Comparison of ENCODE assay signal across 23 cellular contexts in genomic region chr20:39109933-39110818, GRCh38.
DNase-seq lines count a peak whose midpoint lies in the region; ATAC-seq and TF ChIP-seq lines count a peak whose summit lies in the region.
"Had no signal": no experiment of that assay in that cellular context is flagged by ENCODE, and none has a peak within 500 bp of the region (broad histone marks: within the 10 kb centered on the region; RNA-seq: fewer than 3 reads in every experiment).

No MANE protein-coding gene starts in this region.

- no peak overlapping the region for H3K27ac ChIP-seq in HCT116 (ENCODE audit: low read depth, low read length)
- H3K27ac ChIP-seq: C4-2B, esophagus muscularis mucosa, gastroesophageal sphincter, HL-60, SJCRH30 had no signal

- no peaks in the 10 kb centered on the region for H3K9me2 ChIP-seq in HCT116 (ENCODE audit: insufficient read depth)

- TF ChIP-seq CTCF in HCT116 (IDR thresholded peaks at IDR 0.05 in 2 of 3, conservative IDR thresholded peaks at IDR 0.05 in 1 of 3; ENCODE audit: borderline replicate concordance in 1 of 3, insufficient read depth in 1 of 3, low read depth in 2 of 3, low read length in 2 of 3) (no peak), GM10248 (IDR thresholded peaks at IDR 0.05; ENCODE audit: control extremely low read depth, extremely low read depth, low read depth, missing control alignments) (no peak)

- POLR2A ChIA-PET in HCT116 (lab: Charles Lee) (no interaction called here), GM10248 (lab: Yijun Ruan, JAX) (no interaction called here)

- RAD21 ChIA-PET in HCT116 (lab: Charles Lee; ENCODE audit: low non-redundant PET in 1 of 2, low total read pairs in 2 of 2, uncharacterized antibody in 2 of 2, unreplicated experiment in 2 of 2), result no interaction called here

- H3K9me3 ChIP-seq in HCT116 (ENCODE audit: control insufficient read depth in 1 of 2, insufficient read depth in 1 of 2, low read depth in 1 of 2, low read length in 2 of 2), result no peaks in the 10 kb centered on the region
- H3K9me3 ChIP-seq: SJCRH30 had no signal

- H3K4me1 ChIP-seq in HCT116 (ENCODE audit: control insufficient read depth in 1 of 2, insufficient read depth in 2 of 2, low read length in 2 of 2), result peaks cover 27 to 59% of the 10 kb centered on the region in 2 experiments
- H3K4me1 ChIP-seq: esophagus muscularis mucosa, SJCRH30 had no signal

- H3K4me3 ChIP-seq in HCT116 (replicated peaks in 1 of 2; ENCODE audit: low read depth in 1 of 2, low read length in 2 of 2), result no peak overlapping the region
- H3K4me3 ChIP-seq: esophagus muscularis mucosa, gastroesophageal sphincter, SJCRH30 had no signal

- peak; percentile 15 for DNase-seq in NCI-H2029 treated with DMSO at 0.1 percent for 48 hours (lab: John Stamatoyannopoulos, UW)
- no peak for DNase-seq in NCI-H2029 (lab: John Stamatoyannopoulos, UW)
- no peak for DNase-seq in HCT116 (ENCODE audit: low read depth, low spot score)
- peak; percentile 28 for DNase-seq in NCI-H526 treated with DMSO at 0.1 percent for 48 hours (lab: John Stamatoyannopoulos, UW)
- DNase-seq in kidney tubule cell (ENCODE audit: low spot score), result peak; percentile 5
- no peak for DNase-seq in GM10248 (ENCODE audit: extremely low spot score)
- no peak for DNase-seq in AG08395 (ENCODE audit: low spot score)
- DNase-seq: activated B cell treated with CpG ODN at 0.5 μM for 24 hours; activated CD8-positive, alpha-beta T cell treated with anti-CD3 and anti-CD28 coated beads for 36 hours; activated T-cell treated with anti-CD3 and anti-CD28 coated beads, Interleukin-2, amount 50 U/mL, for 4 hours; effector CD8-positive, alpha-beta T cell; IMR-90; left cardiac atrium; midbrain; MM.1S; SJCRH30; small intestine; stimulated activated CD4-positive, alpha-beta T cell treated with anti-CD3 and anti-CD28 coated beads, Interleukin-4, amount 100 ng/mL, for 1 hour had no signal

- H2AFZ ChIP-seq in HCT116 (ENCODE audit: low read depth, low read length, poor library complexity, severe bottlenecking), result peak overlapping the region; percentile 67

- H4K20me1 ChIP-seq in HCT116 (ENCODE audit: insufficient read depth), result no peaks in the 10 kb centered on the region

- H3K9ac ChIP-seq in HCT116 (ENCODE audit: low read length), result no peak overlapping the region

- H3K36me3 ChIP-seq in HCT116 (ENCODE audit: control insufficient read depth in 1 of 2, insufficient read depth in 2 of 2, low read length in 2 of 2), result no peaks in the 10 kb centered on the region
- H3K36me3 ChIP-seq: esophagus muscularis mucosa, gastroesophageal sphincter, SJCRH30 had no signal

- no peaks in the 10 kb centered on the region for H3K79me2 ChIP-seq in HCT116 (ENCODE audit: insufficient read depth, low read length)

- BruUV-seq in HCT116 (replicated peaks; lab: Mats Ljungman, UMichigan), result no TSS peak

- ATAC-seq in HCT116 (no peak; the same call in 1 of the 2 replicates), GM18511 (IDR thresholded peaks at IDR 0.05; ENCODE audit: unreplicated experiment) (no peak)
- ATAC-seq: activated CD8-positive, alpha-beta T cell treated with anti-CD3 and anti-CD28 coated beads for 36 hours; activated T-cell treated with anti-CD3 and anti-CD28 coated beads, Interleukin-2, amount 50 U/mL, for 4 hours; gastroesophageal sphincter; left cardiac atrium had no signal

- peaks cover 6% of the 10 kb centered on the region; the same call in 1 of the 2 replicates for H3K27me3 ChIP-seq in HCT116 (ENCODE audit: insufficient read depth, low read length)

- TF ChIP-seq RAD21 in HCT116 (IDR thresholded peaks at IDR 0.05; ENCODE audit: low read depth), result no peak

- CTCF ChIA-PET in HCT116 (lab: Charles Lee) (interaction anchor here (1.2 kb wide), 1 partner anchor 155 kb away, joined by 6 read pairs; no protein-coding TSS in a partner anchor), GM10248 (lab: Yijun Ruan, JAX) (interaction anchor here (0.9 kb wide), 2 partner anchors 512 to 764 kb away, joined by 3 read pairs; no protein-coding TSS in a partner anchor)

- intact Hi-C loops in HCT116 (cut with micrococcal nuclease), result loop anchor here (5.0 kb wide), 4 partner anchors 1157 to 1852 kb away; no protein-coding TSS in a partner anchor

- H3K4me2 ChIP-seq in HCT116 (ENCODE audit: low read length), result peak overlapping the region; percentile 26; the same call in 1 of the 2 replicates

- TF ChIP-seq POLR2A in HCT116 (IDR thresholded peaks at IDR 0.05; ENCODE audit: borderline replicate concordance, extremely low read depth, insufficient read depth, insufficient read length), result no peak

TF ChIP-seq in HCT116, 20 proteins besides CTCF, POLR2A, EP300 and RAD21:
- TF ChIP-seq POLR2AphosphoS5 (IDR thresholded peaks at IDR 0.05; ENCODE audit: low read depth, low read length), result no peak
- TF ChIP-seq EZH2 (IDR thresholded peaks at IDR 0.05), result no peak
- no peak for TF ChIP-seq ELF1 (IDR thresholded peaks at IDR 0.05; ENCODE audit: borderline replicate concordance, low read depth)
- TF ChIP-seq EZH2phosphoT487 (IDR thresholded peaks at IDR 0.05; ENCODE audit: borderline replicate concordance), result no peak
- TF ChIP-seq, protein P1, sequence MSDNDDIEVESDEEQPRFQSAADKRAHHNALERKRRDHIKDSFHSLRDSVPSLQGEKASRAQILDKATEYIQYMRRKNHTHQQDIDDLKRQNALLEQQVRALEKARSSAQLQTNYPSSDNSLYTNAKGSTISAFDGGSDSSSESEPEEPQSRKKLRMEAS (IDR thresholded peaks at IDR 0.05), result no peak
- no peak for TF ChIP-seq CEBPB (IDR thresholded peaks at IDR 0.05; ENCODE audit: low read depth)
- no peak for TF ChIP-seq SRF (IDR thresholded peaks at IDR 0.05; ENCODE audit: low read depth)
- TF ChIP-seq FOSL1 (IDR thresholded peaks at IDR 0.05; ENCODE audit: low read depth), result no peak
- TF ChIP-seq TCF7L2 (IDR thresholded peaks at IDR 0.05; ENCODE audit: borderline replicate concordance, extremely low read depth, insufficient read depth, insufficient read length), result no peak
- TF ChIP-seq YY1 (IDR thresholded peaks at IDR 0.05; ENCODE audit: extremely low read depth, insufficient replicate concordance, low read depth, low read length), result no peak

Comparison
In these comparisons a context has a peak if more than half of its experiments do, and no peak if none do; other contexts are left out.
1. DNase-seq: peak in NCI-H2029 treated with DMSO at 0.1 percent for 48 hours (single experiment), NCI-H526 treated with DMSO at 0.1 percent for 48 hours (single experiment) and kidney tubule cell (single experiment); none in NCI-H2029 (single experiment), HCT116 (single experiment), GM10248 (single experiment) and AG08395 (single experiment).